9 cellular contexts compared by ENCODE assay signal in genomic region chr1:178310685-178311105, GRCh38.
DNase-seq lines count a peak whose midpoint lies in the region; ATAC-seq and TF ChIP-seq lines count a peak whose summit lies in the region.
"Had no signal": no experiment of that assay in that cellular context is flagged by ENCODE, and none has a peak within 500 bp of the region (broad histone marks: within the 10 kb centered on the region; RNA-seq: fewer than 3 reads in every experiment).

No MANE protein-coding gene starts in this region.

- no peaks in the 10 kb centered on the region for H3K4me1 ChIP-seq in mucosa of descending colon (ENCODE audit: low read depth)

- no peaks in the 10 kb centered on the region for H3K4me1 Mint-ChIP-seq in activated CD4-positive, alpha-beta T cell treated with anti-CD3 and anti-CD28 coated beads, Interleukin-2, amount 10 ng/mL, durations not matched to agents 24 days and 14 days
- H3K4me1 Mint-ChIP-seq in HFFc6 (ENCODE audit: low read depth), result peaks cover 30% of the 10 kb centered on the region

- H3K27ac Mint-ChIP-seq in activated CD4-positive, alpha-beta T cell treated with anti-CD3 and anti-CD28 coated beads, Interleukin-2, amount 10 ng/mL, durations not matched to agents 24 days and 14 days, result no peak overlapping the region
- peak overlapping the region; percentile 93 for H3K27ac Mint-ChIP-seq in HFFc6

- no peaks in the 10 kb centered on the region for H3K9me3 ChIP-seq in mucosa of descending colon
- H3K9me3 ChIP-seq: BLaER1 treated with 17β-estradiol and CSF1 and Interleukin-3, amounts not matched to agents 10 nM and 100 nM had no signal

- H3K36me3 Mint-ChIP-seq in activated CD4-positive, alpha-beta T cell treated with anti-CD3 and anti-CD28 coated beads, Interleukin-2, amount 10 ng/mL, durations not matched to agents 24 days and 14 days (ENCODE audit: low read depth), result no peaks in the 10 kb centered on the region
- H3K36me3 Mint-ChIP-seq in HFFc6 (ENCODE audit: low read depth), result peaks cover 3% of the 10 kb centered on the region

- H3K4me3 Mint-ChIP-seq in activated CD4-positive, alpha-beta T cell treated with anti-CD3 and anti-CD28 coated beads, Interleukin-2, amount 10 ng/mL, durations not matched to agents 24 days and 14 days, result no peak overlapping the region
- H3K4me3 Mint-ChIP-seq in HFFc6, result peak overlapping the region; percentile 62

- H3K4me3 ChIP-seq in epithelial cell of esophagus (ENCODE audit: low read length) (no peak overlapping the region), mucosa of descending colon (no peak overlapping the region)
- H3K4me3 ChIP-seq: BLaER1 treated with 17β-estradiol and CSF1 and Interleukin-3, amounts not matched to agents 10 nM and 100 nM had no signal

- H3K36me3 ChIP-seq in mucosa of descending colon (ENCODE audit: low read depth), result no peaks in the 10 kb centered on the region
- H3K36me3 ChIP-seq: BLaER1 treated with 17β-estradiol and CSF1 and Interleukin-3, amounts not matched to agents 10 nM and 100 nM had no signal

- TF ChIP-seq CTCF in HFFc6 (IDR thresholded peaks at IDR 0.05) (peak; percentile 93), epithelial cell of esophagus (IDR thresholded peaks at IDR 0.05; ENCODE audit: insufficient read depth, low read depth, low read length, missing control alignments) (peak; percentile 60), mucosa of descending colon (IDR thresholded peaks at IDR 0.05) (peak; percentile 45)

- peaks cover 2% of the 10 kb centered on the region for H3K27me3 Mint-ChIP-seq in activated CD4-positive, alpha-beta T cell treated with anti-CD3 and anti-CD28 coated beads, Interleukin-2, amount 10 ng/mL, durations not matched to agents 24 days and 14 days
- H3K27me3 Mint-ChIP-seq in HFFc6 (ENCODE audit: insufficient read depth), result no peaks in the 10 kb centered on the region

- intact Hi-C loops in activated CD4-positive, alpha-beta T cell treated with anti-CD3 and anti-CD28 coated beads, Interleukin-2, amount 10 ng/mL, durations not matched to agents 24 days and 14 days (cut with micrococcal nuclease), result loop anchor here (2.0 to 5.0 kb wide), 2 partner anchors 190 to 447 kb away; no protein-coding TSS in a partner anchor
- intact Hi-C loops in mucosa of descending colon (cut with DNase I, micrococcal nuclease), result loop anchor here (5.0 to 10.0 kb wide), 2 partner anchors 192 to 194 kb away; no protein-coding TSS in a partner anchor

- peak; percentile 92 for ATAC-seq in mucosa of descending colon

- no peaks in the 10 kb centered on the region for H3K9me3 Mint-ChIP-seq in activated CD4-positive, alpha-beta T cell treated with anti-CD3 and anti-CD28 coated beads, Interleukin-2, amount 10 ng/mL, durations not matched to agents 24 days and 14 days
- no peaks in the 10 kb centered on the region for H3K9me3 Mint-ChIP-seq in HFFc6

- peak; percentile 58 for DNase-seq in activated CD4-positive, alpha-beta T cell treated with anti-CD3 and anti-CD28 coated beads, Interleukin-2, amount 10 ng/mL, durations not matched to agents 24 days and 14 days
- DNase-seq in activated CD4-positive, alpha-beta T cell treated with anti-CD3 and anti-CD28 coated beads, Interleukin-2, amount 50 U/mL, for 4 hours, result no peak
- DNase-seq in HFFc6, result peak; percentile 89
- peak; percentile 85 for DNase-seq in NCI-H1048 (lab: John Stamatoyannopoulos, UW)
- peak; percentile 59 for DNase-seq in SIG-M5 (lab: John Stamatoyannopoulos, UW)
- peak; percentile 75 for DNase-seq in epithelial cell of esophagus (ENCODE audit: low read depth)
- DNase-seq in mucosa of descending colon, result peak in 1 of 3 donors; percentile 14
- no peak for DNase-seq in activated effector memory CD4-positive, alpha-beta T cell treated with anti-CD3 and anti-CD28 coated beads, Interleukin-2, amount 50 U/mL, for 16 hours

Comparison
In these comparisons a context has a peak if more than half of its experiments do, and no peak if none do; other contexts are left out.
1. DNase-seq: peak in activated CD4-positive, alpha-beta T cell treated with anti-CD3 and anti-CD28 coated beads, Interleukin-2, amount 10 ng/mL, durations not matched to agents 24 days and 14 days (single experiment), HFFc6 (single experiment), NCI-H1048 (single experiment), SIG-M5 (single experiment) and epithelial cell of esophagus (single experiment); none in activated CD4-positive, alpha-beta T cell treated with anti-CD3 and anti-CD28 coated beads, Interleukin-2, amount 50 U/mL, for 4 hours (0 of 2) and activated effector memory CD4-positive, alpha-beta T cell treated with anti-CD3 and anti-CD28 coated beads, Interleukin-2, amount 50 U/mL, for 16 hours (single experiment).
2. Peak in every context shown above with its lines, with median percentiles within 50 percentile points of each other: CTCF ChIP-seq.